Comparison of ENCODE assay signal across 30 cellular contexts in genomic region chr4:87179751-87180150, GRCh38. TPM values are rescaled to one million over a fixed set of nuclear protein-coding genes. Genes with fewer than 3 reads are reported as not detected.
DNase-seq lines count a peak whose midpoint lies in the region; ATAC-seq, FAIRE-seq and TF ChIP-seq lines count a peak whose summit lies in the region.
"Had no signal": no experiment of that assay in that cellular context is flagged by ENCODE, and none has a peak within 500 bp of the region (broad histone marks: within the 10 kb centered on the region; RNA-seq: fewer than 3 reads in every experiment).

No MANE protein-coding gene starts in this region.

- ATAC-seq in activated naive CD8-positive, alpha-beta T cell treated with anti-CD3 and anti-CD28 coated beads, Interleukin-2, amount 50 U/mL, for 24 hours: no peak
- ATAC-seq in HG03342 (IDR thresholded peaks at IDR 0.05; ENCODE audit: unreplicated experiment): no peak
- ATAC-seq: activated CD4-positive, CD25-positive, alpha-beta regulatory T cell treated with anti-CD3 and anti-CD28 coated beads, Interleukin-2, amount 50 U/mL, for 24 hours; activated CD8-positive, alpha-beta T cell treated with anti-CD3 and anti-CD28 coated beads for 36 hours; heart right ventricle had no signal

- no peaks in the 10 kb centered on the region for H3K9me3 Mint-ChIP-seq in activated naive CD8-positive, alpha-beta T cell treated with anti-CD3 and anti-CD28 coated beads, Interleukin-2, amount 50 U/mL, for 24 hours
- H3K9me3 Mint-ChIP-seq in activated naive CD8-positive, alpha-beta T cell treated with anti-CD3 and anti-CD28 coated beads for 36 hours: no peaks in the 10 kb centered on the region
- no peaks in the 10 kb centered on the region for H3K9me3 Mint-ChIP-seq in activated CD4-positive, alpha-beta memory T cell treated with anti-CD3 and anti-CD28 coated beads for 36 hours
- H3K9me3 Mint-ChIP-seq: activated CD8-positive, alpha-beta T cell treated with anti-CD3 and anti-CD28 coated beads for 36 hours; activated T-helper 2 cell treated with anti-CD3 and anti-CD28 coated beads, Interferon-gamma antibody, Interleukin-2, Interleukin-4, amounts not matched to agents 10 μg/mL and 5 μg/mL and 100 μg/mL, durations not matched to agents 14 hours and 24 hours and 36 hours; T-helper 1 cell treated with Interleukin-12 subunit alpha and Interleukin-12 subunit beta and Interleukin-4 antibody, amounts not matched to agents 30 μg/mL and 1 μg/mL, for 36 hours had no signal

- no peaks in the 10 kb centered on the region for H3K27me3 ChIP-seq in adipocyte (replicated peaks; ENCODE audit: control insufficient read depth, insufficient read depth, low read length)
- H3K27me3 ChIP-seq: BE2C, heart right ventricle, neutrophil, sigmoid colon had no signal

- H3K27ac Mint-ChIP-seq in activated naive CD8-positive, alpha-beta T cell treated with anti-CD3 and anti-CD28 coated beads, Interleukin-2, amount 50 U/mL, for 24 hours: peak overlapping the region; percentile 37
- H3K27ac Mint-ChIP-seq in activated naive CD8-positive, alpha-beta T cell treated with anti-CD3 and anti-CD28 coated beads for 36 hours: no peak overlapping the region
- H3K27ac Mint-ChIP-seq in activated CD4-positive, alpha-beta memory T cell treated with anti-CD3 and anti-CD28 coated beads for 36 hours: no peak overlapping the region
- H3K27ac Mint-ChIP-seq: activated CD8-positive, alpha-beta T cell treated with anti-CD3 and anti-CD28 coated beads for 36 hours; activated naive CD8-positive, alpha-beta T cell; activated T-helper 2 cell treated with anti-CD3 and anti-CD28 coated beads, Interferon-gamma antibody, Interleukin-2, Interleukin-4, amounts not matched to agents 10 μg/mL and 5 μg/mL and 100 μg/mL, durations not matched to agents 14 hours and 24 hours and 36 hours; brain; progenitor cell of endocrine pancreas; T-helper 1 cell treated with Interleukin-12 subunit alpha and Interleukin-12 subunit beta and Interleukin-4 antibody, amounts not matched to agents 30 μg/mL and 1 μg/mL, for 36 hours had no signal

- FAIRE-seq in D721Med (lab: Jason Lieb, UNC): no peak
- FAIRE-seq: endothelial cell of umbilical vein, GM18507, TTC549 had no signal

- no peaks in the 10 kb centered on the region for H3K4me1 Mint-ChIP-seq in activated naive CD8-positive, alpha-beta T cell treated with anti-CD3 and anti-CD28 coated beads, Interleukin-2, amount 50 U/mL, for 24 hours
- H3K4me1 Mint-ChIP-seq in activated naive CD8-positive, alpha-beta T cell treated with anti-CD3 and anti-CD28 coated beads for 36 hours: no peaks in the 10 kb centered on the region
- H3K4me1 Mint-ChIP-seq in activated CD4-positive, alpha-beta memory T cell treated with anti-CD3 and anti-CD28 coated beads for 36 hours (ENCODE audit: low read depth): no peaks in the 10 kb centered on the region

- no peaks in the 10 kb centered on the region for H3K9me3 ChIP-seq in adipocyte (ENCODE audit: control insufficient read depth, low read length)
- H3K9me3 ChIP-seq: BE2C, heart right ventricle, neutrophil, sigmoid colon had no signal

- no peak for TF ChIP-seq CTCF in D721Med (IDR thresholded peaks at IDR 0.05; ENCODE audit: insufficient read depth, missing control alignments)

- peaks cover 18% of the 10 kb centered on the region for H3K36me3 Mint-ChIP-seq in activated naive CD8-positive, alpha-beta T cell treated with anti-CD3 and anti-CD28 coated beads, Interleukin-2, amount 50 U/mL, for 24 hours (ENCODE audit: low read depth)
- H3K36me3 Mint-ChIP-seq in activated naive CD8-positive, alpha-beta T cell treated with anti-CD3 and anti-CD28 coated beads for 36 hours: peaks cover 16% of the 10 kb centered on the region
- peaks cover 11% of the 10 kb centered on the region for H3K36me3 Mint-ChIP-seq in activated CD4-positive, alpha-beta memory T cell treated with anti-CD3 and anti-CD28 coated beads for 36 hours

- intact Hi-C loops in activated CD4-positive, alpha-beta memory T cell treated with anti-CD3 and anti-CD28 coated beads for 36 hours (cut with micrococcal nuclease): no loop called here

- H3K36me3 ChIP-seq in adipocyte (ENCODE audit: control insufficient read depth, insufficient read depth, low read length, severe bottlenecking): peaks cover 11% of the 10 kb centered on the region
- H3K36me3 ChIP-seq: BE2C had no signal

- no peak for DNase-seq in activated naive CD8-positive, alpha-beta T cell treated with anti-CD3 and anti-CD28 coated beads, Interleukin-2, amount 50 U/mL, for 24 hours
- DNase-seq in activated naive CD8-positive, alpha-beta T cell treated with anti-CD3 and anti-CD28 coated beads for 36 hours: no peak
- DNase-seq in adipocyte (ENCODE audit: low read depth): peak; percentile 29
- DNase-seq in fibroblast of peridontal ligament (ENCODE audit: extremely low read depth): peak; percentile 28
- no peak for DNase-seq in HPDE6-E6E7 (ENCODE audit: extremely low spot score)
- DNase-seq in D721Med (ENCODE audit: insufficient read length, low spot score): no peak
- DNase-seq in activated CD4-positive, alpha-beta memory T cell treated with anti-CD3 and anti-CD28 coated beads for 36 hours: no peak
- DNase-seq: 8988T; activated CD8-positive, alpha-beta T cell treated with anti-CD3 and anti-CD28 coated beads for 36 hours; BE2C; DMS53; GF-D8; heart right ventricle; mesendoderm; NCI-H1048; NCI-H1694; sigmoid colon; stimulated activated naive CD4-positive, alpha-beta T cell had no signal

- H3K27me3 Mint-ChIP-seq in activated naive CD8-positive, alpha-beta T cell treated with anti-CD3 and anti-CD28 coated beads, Interleukin-2, amount 50 U/mL, for 24 hours: no peaks in the 10 kb centered on the region
- no peaks in the 10 kb centered on the region for H3K27me3 Mint-ChIP-seq in activated naive CD8-positive, alpha-beta T cell treated with anti-CD3 and anti-CD28 coated beads for 36 hours
- no peaks in the 10 kb centered on the region for H3K27me3 Mint-ChIP-seq in activated CD4-positive, alpha-beta memory T cell treated with anti-CD3 and anti-CD28 coated beads for 36 hours
- H3K27me3 Mint-ChIP-seq: activated CD8-positive, alpha-beta T cell treated with anti-CD3 and anti-CD28 coated beads for 36 hours; activated naive CD8-positive, alpha-beta T cell; brain; progenitor cell of endocrine pancreas had no signal

- CTCF ChIA-PET in activated CD4-positive, alpha-beta memory T cell treated with anti-CD3 and anti-CD28 coated beads for 36 hours (lab: Charles Lee): no interaction called here

- no peak overlapping the region for H3K4me3 ChIP-seq in adipocyte (ENCODE audit: low read length)
- H3K4me3 ChIP-seq: heart right ventricle, sigmoid colon, SK-N-MC had no signal

- no peak overlapping the region for H3K4me3 Mint-ChIP-seq in activated naive CD8-positive, alpha-beta T cell treated with anti-CD3 and anti-CD28 coated beads, Interleukin-2, amount 50 U/mL, for 24 hours
- no peak overlapping the region for H3K4me3 Mint-ChIP-seq in activated naive CD8-positive, alpha-beta T cell treated with anti-CD3 and anti-CD28 coated beads for 36 hours
- H3K4me3 Mint-ChIP-seq in activated CD4-positive, alpha-beta memory T cell treated with anti-CD3 and anti-CD28 coated beads for 36 hours: no peak overlapping the region
- H3K4me3 Mint-ChIP-seq: activated CD8-positive, alpha-beta T cell treated with anti-CD3 and anti-CD28 coated beads for 36 hours; activated naive CD8-positive, alpha-beta T cell; brain; T-helper 1 cell treated with Interleukin-12 subunit alpha and Interleukin-12 subunit beta and Interleukin-4 antibody, amounts not matched to agents 30 μg/mL and 1 μg/mL, for 36 hours had no signal

- POLR2A ChIA-PET in activated CD4-positive, alpha-beta memory T cell treated with anti-CD3 and anti-CD28 coated beads for 36 hours (lab: Charles Lee): no interaction called here

- H3K9ac ChIP-seq in adipocyte (ENCODE audit: low read length): no peak overlapping the region

- peaks cover 4% of the 10 kb centered on the region for H3K4me1 ChIP-seq in adipocyte (ENCODE audit: control insufficient read depth, insufficient read depth, low read length)
- H3K4me1 ChIP-seq: heart right ventricle, sigmoid colon had no signal

RNA-seq across cellular contexts. Expression of gene KLHL8, which starts 40.7 kb away (rescaled TPM):
- total RNA-seq in activated naive CD8-positive, alpha-beta T cell treated with anti-CD3 and anti-CD28 coated beads for 36 hours: 10 to 100 TPM; 16.2 to 17.4 TPM
- total RNA-seq in activated CD4-positive, alpha-beta memory T cell treated with anti-CD3 and anti-CD28 coated beads for 36 hours: 10 to 100 TPM; 10.2 to 11.0 TPM

Comparison
In these comparisons a context has a peak if more than half of its experiments do, and no peak if none do; other contexts are left out.
1. DNase-seq: peak in adipocyte (single experiment) and fibroblast of peridontal ligament (single experiment); none in activated naive CD8-positive, alpha-beta T cell treated with anti-CD3 and anti-CD28 coated beads, Interleukin-2, amount 50 U/mL, for 24 hours (single experiment), activated naive CD8-positive, alpha-beta T cell treated with anti-CD3 and anti-CD28 coated beads for 36 hours (single experiment), HPDE6-E6E7 (single experiment), D721Med (single experiment) and activated CD4-positive, alpha-beta memory T cell treated with anti-CD3 and anti-CD28 coated beads for 36 hours (single experiment).